In the genomic region with DNA sequence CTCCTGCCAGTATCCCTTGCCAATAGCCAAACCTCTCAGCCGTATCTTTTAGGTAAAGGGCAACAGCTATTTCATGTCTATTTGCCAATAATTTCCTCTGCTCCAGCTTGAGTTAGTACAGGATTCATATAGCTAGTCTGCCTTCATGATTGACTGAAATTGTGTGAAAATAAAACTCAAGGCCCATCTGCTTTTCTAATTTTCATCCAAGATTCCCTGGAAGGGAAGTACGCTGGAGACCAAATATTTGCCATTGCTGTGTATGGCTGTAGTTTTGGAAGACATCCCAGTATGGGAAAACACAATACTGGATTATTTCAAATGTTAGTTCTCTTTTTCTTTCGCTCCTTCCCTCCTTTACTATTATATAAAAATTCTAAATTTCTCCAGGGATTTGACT, we compare ENCODE assay signal across 23 cellular contexts.
"Had no signal": no experiment of that assay in that cellular context is flagged by ENCODE, and none has a peak within 500 bp of the region (broad histone marks: within the 10 kb centered on the region; RNA-seq: fewer than 3 reads in every experiment).

No MANE protein-coding gene starts in this region.

- H3K4me3 Mint-ChIP-seq: activated CD8-positive, alpha-beta T cell treated with anti-CD3 and anti-CD28 coated beads, Interleukin-2, amount 10 ng/mL, durations not matched to agents 7 days and 5 days; activated naive CD8-positive, alpha-beta T cell treated with anti-CD3 and anti-CD28 coated beads, Interleukin-2, amount 10 ng/mL, durations not matched to agents 7 days and 5 days; T-helper 2 cell treated with Interferon-gamma antibody and Interleukin-4, amounts not matched to agents 5 μg/mL and 100 μg/mL, for 36 hours had no signal

- H3K27ac Mint-ChIP-seq: activated CD8-positive, alpha-beta T cell treated with anti-CD3 and anti-CD28 coated beads, Interleukin-2, amount 10 ng/mL, durations not matched to agents 7 days and 5 days; activated naive CD8-positive, alpha-beta T cell treated with anti-CD3 and anti-CD28 coated beads, Interleukin-2, amount 10 ng/mL, durations not matched to agents 7 days and 5 days; T-helper 2 cell treated with Interferon-gamma antibody and Interleukin-4, amounts not matched to agents 5 μg/mL and 100 μg/mL, for 36 hours had no signal

- DNase-seq: activated CD4-positive, alpha-beta T cell treated with anti-CD3 and anti-CD28 coated beads for 4 hours; activated CD4-positive, alpha-beta T cell treated with anti-CD3 and anti-CD28 coated beads, Interleukin-2, amount 50 U/mL, for 4 hours; activated CD8-positive, alpha-beta memory T cell treated with anti-CD3 and anti-CD28 coated beads, Interleukin-2, amount 50 U/mL, for 48 hours; activated CD8-positive, alpha-beta T cell treated with anti-CD3 and anti-CD28 coated beads, Interleukin-2, amount 10 ng/mL, durations not matched to agents 7 days and 5 days; activated naive CD4-positive, alpha-beta T cell treated with anti-CD3 and anti-CD28 coated beads, Interleukin-2, amount 50 U/mL, for 16 hours; activated naive CD8-positive, alpha-beta T cell treated with anti-CD3 and anti-CD28 coated beads, Interleukin-2, amount 10 ng/mL, durations not matched to agents 7 days and 5 days; activated T-cell treated with anti-CD3 and anti-CD28 coated beads, Interleukin-2, amount 50 U/mL, for 1 hour; adrenal gland; anterior cingulate cortex; cortex of kidney; MG63; MV-4-11; NCI-H1105 treated with DMSO at 0.1 percent for 48 hours; NCI-H1436 treated with DMSO at 0.1 percent for 48 hours; NCI-H1930; NCI-H526; NCI-H82; PC-3; SHP77; SW 1271 had no signal

- H3K27me3 Mint-ChIP-seq: activated naive CD8-positive, alpha-beta T cell treated with anti-CD3 and anti-CD28 coated beads, Interleukin-2, amount 10 ng/mL, durations not matched to agents 7 days and 5 days had no signal

- H3K4me1 Mint-ChIP-seq: activated naive CD8-positive, alpha-beta T cell treated with anti-CD3 and anti-CD28 coated beads, Interleukin-2, amount 10 ng/mL, durations not matched to agents 7 days and 5 days had no signal

- ATAC-seq: activated CD4-positive, CD25-positive, alpha-beta regulatory T cell treated with anti-CD3 and anti-CD28 coated beads, Interleukin-2, amount 50 U/mL, for 24 hours; activated CD8-positive, alpha-beta T cell treated with anti-CD3 and anti-CD28 coated beads, Interleukin-2, amount 10 ng/mL, durations not matched to agents 7 days and 5 days; PC-3; SK-N-SH treated with all-trans-retinoic acid at 6 μM for 48 hours had no signal

- H3K36me3 Mint-ChIP-seq: activated naive CD8-positive, alpha-beta T cell treated with anti-CD3 and anti-CD28 coated beads, Interleukin-2, amount 10 ng/mL, durations not matched to agents 7 days and 5 days had no signal
